In genomic region chr1:107662976-107663375, GRCh38 we compare ENCODE assay signal across 20 cellular contexts.
DNase-seq lines count a peak whose midpoint lies in the region; ATAC-seq, FAIRE-seq and TF ChIP-seq lines count a peak whose summit lies in the region.
"Had no signal": no experiment of that assay in that cellular context is flagged by ENCODE, and none has a peak within 500 bp of the region (broad histone marks: within the 10 kb centered on the region; RNA-seq: fewer than 3 reads in every experiment).

No MANE protein-coding gene starts in this region.

- DNase-seq in AG08395 (ENCODE audit: low spot score) (peak; percentile 15), GM03348 (ENCODE audit: low spot score) (peak; percentile 11), fibroblast of gingiva (ENCODE audit: low read depth) (peak; percentile 5), ovary (no peak)
- DNase-seq in activated effector memory CD4-positive, alpha-beta T cell treated with anti-CD3 and anti-CD28 coated beads, Interleukin-2, amount 50 U/mL, for 16 hours, result no peak
- DNase-seq: CD4-positive, alpha-beta memory T cell; DMS153; DMS79 treated with DMSO at 0.1 percent for 48 hours; GDM1; GOT3 had no signal

- intact Hi-C loops in ovary (cut with DNase I), result no loop called here

- H3K27ac ChIP-seq in ovary, result no peak overlapping the region
- H3K27ac ChIP-seq: 22Rv1, C4-2B had no signal

- no peaks in the 10 kb centered on the region for H3K36me3 ChIP-seq in ovary
- H3K36me3 ChIP-seq: HAP-1 had no signal

- FAIRE-seq in endometrium (lab: Jason Lieb, UNC), result peak; percentile 53
- FAIRE-seq: D721Med, GM18507, HepG2, HTR-8/SVneo had no signal

- no peaks in the 10 kb centered on the region for H3K4me1 ChIP-seq in ovary (ENCODE audit: insufficient read depth)
- H3K4me1 ChIP-seq: HAP-1 had no signal

- no peaks in the 10 kb centered on the region for H3K9me3 ChIP-seq in ovary
- H3K9me3 ChIP-seq: HAP-1 had no signal

- ATAC-seq in GM19463 (IDR thresholded peaks at IDR 0.05; ENCODE audit: unreplicated experiment) (no peak), HG02852 (IDR thresholded peaks at IDR 0.05; ENCODE audit: unreplicated experiment) (no peak)
- ATAC-seq: HepG2 had no signal

- no peaks in the 10 kb centered on the region for H3K27me3 ChIP-seq in ovary

- WGBS in ovary, 3 donors, result 58 to 62% (median 60%) methylated on average over 2 of the region's 2 CpGs

- no peak for TF ChIP-seq POLR2A in ovary (IDR thresholded peaks at IDR 0.05)

- H3K4me3 ChIP-seq in ovary, result no peak overlapping the region
- H3K4me3 ChIP-seq: HAP-1 had no signal

- TF ChIP-seq EP300 in ovary (IDR thresholded peaks at IDR 0.05), result no peak

- no peak for TF ChIP-seq CTCF in ovary (IDR thresholded peaks at IDR 0.05)

Comparison
In these comparisons a context has a peak if more than half of its experiments do, and no peak if none do; other contexts are left out.
1. DNase-seq: peak in AG08395 (single experiment), GM03348 (single experiment) and fibroblast of gingiva (single experiment); none in activated effector memory CD4-positive, alpha-beta T cell treated with anti-CD3 and anti-CD28 coated beads, Interleukin-2, amount 50 U/mL, for 16 hours (single experiment) and ovary (0 of 5).